Comparison of ENCODE assay signal across 8 cellular contexts in the genomic region with DNA sequence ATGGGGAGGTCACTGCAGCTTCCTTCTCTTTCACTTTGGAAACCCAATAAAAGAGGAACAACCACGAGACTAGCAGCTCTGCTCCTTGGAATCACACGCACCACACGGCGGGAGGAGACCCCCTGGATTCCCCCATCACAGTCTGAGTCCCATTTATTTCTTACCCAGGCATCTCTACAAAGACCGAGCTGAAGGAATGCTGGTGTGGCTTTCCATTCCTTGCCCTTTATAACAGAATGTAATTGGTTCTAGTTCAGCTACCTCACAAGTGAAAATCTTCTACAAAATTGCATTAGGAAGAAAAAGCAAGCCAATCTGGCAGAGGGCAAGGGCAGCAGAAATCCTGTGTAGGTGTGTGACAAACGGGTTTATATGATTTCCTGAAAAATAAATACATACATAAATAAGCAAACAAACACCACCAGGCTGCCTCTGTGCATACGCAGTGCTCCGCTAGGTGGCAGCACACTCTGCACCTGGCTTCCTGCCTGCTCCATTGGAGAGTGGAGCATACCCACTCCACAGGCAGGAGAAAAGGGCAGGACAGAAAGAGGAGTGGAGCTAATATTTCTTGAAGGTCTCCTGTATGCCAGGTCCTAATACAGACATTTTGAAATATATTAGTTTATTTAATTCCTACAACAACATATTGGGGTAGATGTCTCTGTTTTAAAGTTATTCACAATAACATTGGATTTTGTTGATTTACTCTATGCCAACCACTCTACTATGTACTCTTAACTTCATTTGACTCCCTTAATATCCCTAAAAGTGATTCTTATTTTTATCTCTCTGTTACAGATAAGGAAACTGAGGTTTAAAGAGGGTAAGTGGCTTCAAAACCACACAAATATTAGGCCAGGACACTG.
DNase-seq lines count a peak whose midpoint lies in the region; ATAC-seq and TF ChIP-seq lines count a peak whose summit lies in the region.

No MANE protein-coding gene starts in this region.

- H3K4me3 ChIP-seq in endodermal cell (ENCODE audit: low read length) (no peak overlapping the region), vagina (no peak overlapping the region)

- no peaks in the 10 kb centered on the region for H3K27me3 Mint-ChIP-seq in activated naive CD4-positive, alpha-beta T cell treated with anti-CD3 and anti-CD28 coated beads for 36 hours (ENCODE audit: low read depth)
- H3K27me3 Mint-ChIP-seq in endodermal cell (ENCODE audit: insufficient read depth) = no peaks in the 10 kb centered on the region

- no peaks in the 10 kb centered on the region for H3K4me1 ChIP-seq in endodermal cell (ENCODE audit: control insufficient read depth, insufficient read depth, low read length)
- no peaks in the 10 kb centered on the region for H3K4me1 ChIP-seq in vagina

- H3K27ac ChIP-seq in endodermal cell (ENCODE audit: low read depth, low read length) (no peak overlapping the region), vagina (no peak overlapping the region)

- H3K9me3 ChIP-seq in endodermal cell (ENCODE audit: control insufficient read depth, low read length) (no peaks in the 10 kb centered on the region), vagina (no peaks in the 10 kb centered on the region)

- no peaks in the 10 kb centered on the region for H3K36me3 Mint-ChIP-seq in activated naive CD4-positive, alpha-beta T cell treated with anti-CD3 and anti-CD28 coated beads for 36 hours (ENCODE audit: low read depth)
- no peaks in the 10 kb centered on the region for H3K36me3 Mint-ChIP-seq in endodermal cell (ENCODE audit: low read depth)

- CTCF ChIA-PET in activated naive CD4-positive, alpha-beta T cell treated with anti-CD3 and anti-CD28 coated beads for 36 hours (lab: Charles Lee) = interaction anchor here (0.7 to 1.1 kb wide), 4 partner anchors 8 to 800 kb away, joined by 3 to 4 read pairs (median 3); no protein-coding TSS in a partner anchor

- WGBS in endodermal cell (ENCODE audit: insufficient coverage in 1 of 2, insufficient read length in 1 of 2), 2 experiments = 50 to 63% methylated on average over 5 to 7 of the region's 8 CpGs

- intact Hi-C loops in activated naive CD4-positive, alpha-beta T cell treated with anti-CD3 and anti-CD28 coated beads for 36 hours (cut with micrococcal nuclease) = loop anchor here (5.0 kb wide), 2 partner anchors 849 to 1574 kb away; no protein-coding TSS in a partner anchor
- intact Hi-C loops in vagina (cut with DNase I) = no loop called here

- TF ChIP-seq CTCF in endodermal cell (conservative IDR thresholded peaks at IDR 0.05) = peak; percentile 99
- TF ChIP-seq CTCF in vagina (IDR thresholded peaks at IDR 0.05) = peak; percentile 24 to 61 (median 29)

- H3K36me3 ChIP-seq in endodermal cell (ENCODE audit: control insufficient read depth, insufficient read depth, low read length) = no peaks in the 10 kb centered on the region
- no peaks in the 10 kb centered on the region for H3K36me3 ChIP-seq in vagina

- H3K27me3 ChIP-seq in endodermal cell (ENCODE audit: control insufficient read depth, insufficient read depth, low read length, poor library complexity, severe bottlenecking) = peaks cover 6% of the 10 kb centered on the region
- H3K27me3 ChIP-seq in vagina = no peaks in the 10 kb centered on the region

- H3K9me3 Mint-ChIP-seq in activated naive CD4-positive, alpha-beta T cell treated with anti-CD3 and anti-CD28 coated beads for 36 hours = peaks cover 3% of the 10 kb centered on the region
- no peaks in the 10 kb centered on the region for H3K9me3 Mint-ChIP-seq in endodermal cell

- ATAC-seq in GM21619 (IDR thresholded peaks at IDR 0.05; ENCODE audit: unreplicated experiment) = peak; percentile 98

- H3K4me3 Mint-ChIP-seq in activated naive CD4-positive, alpha-beta T cell treated with anti-CD3 and anti-CD28 coated beads for 36 hours = no peak overlapping the region
- H3K4me3 Mint-ChIP-seq in endodermal cell = no peak overlapping the region

- no peak for TF ChIP-seq POLR2A in vagina (IDR thresholded peaks at IDR 0.05)

- no peak overlapping the region for H3K27ac Mint-ChIP-seq in activated naive CD4-positive, alpha-beta T cell treated with anti-CD3 and anti-CD28 coated beads for 36 hours
- no peak overlapping the region for H3K27ac Mint-ChIP-seq in endodermal cell

- peak; percentile 54 for DNase-seq in activated naive CD4-positive, alpha-beta T cell treated with anti-CD3 and anti-CD28 coated beads for 36 hours
- DNase-seq in activated naive CD4-positive, alpha-beta T cell treated with anti-CD3 and anti-CD28 coated beads, Interleukin-2, amount 50 U/mL, for 16 hours = no peak
- DNase-seq in HT1080 (ENCODE audit: low read depth) (peak; percentile 49), SKM-1 (lab: John Stamatoyannopoulos, UW; ENCODE audit: unreplicated experiment) (peak; percentile 26), endodermal cell (peak; percentile 92), mucosa of gallbladder (ENCODE audit: low spot score) (peak; percentile 45), vagina (ENCODE audit: extremely low spot score in 2 of 2) (no peak)

- no peaks in the 10 kb centered on the region for H3K4me1 Mint-ChIP-seq in activated naive CD4-positive, alpha-beta T cell treated with anti-CD3 and anti-CD28 coated beads for 36 hours (ENCODE audit: low read depth)
- H3K4me1 Mint-ChIP-seq in endodermal cell = no peaks in the 10 kb centered on the region

- H3K9ac ChIP-seq in endodermal cell (ENCODE audit: extremely low read depth, low read length, poor library complexity, severe bottlenecking) = no peak overlapping the region

Comparison
In these comparisons a context has a peak if more than half of its experiments do, and no peak if none do; other contexts are left out.
1. DNase-seq: peak in activated naive CD4-positive, alpha-beta T cell treated with anti-CD3 and anti-CD28 coated beads for 36 hours (single experiment), HT1080 (single experiment), SKM-1 (single experiment), endodermal cell (single experiment) and mucosa of gallbladder (single experiment); none in activated naive CD4-positive, alpha-beta T cell treated with anti-CD3 and anti-CD28 coated beads, Interleukin-2, amount 50 U/mL, for 16 hours (single experiment) and vagina (0 of 2).